In the genomic region with DNA sequence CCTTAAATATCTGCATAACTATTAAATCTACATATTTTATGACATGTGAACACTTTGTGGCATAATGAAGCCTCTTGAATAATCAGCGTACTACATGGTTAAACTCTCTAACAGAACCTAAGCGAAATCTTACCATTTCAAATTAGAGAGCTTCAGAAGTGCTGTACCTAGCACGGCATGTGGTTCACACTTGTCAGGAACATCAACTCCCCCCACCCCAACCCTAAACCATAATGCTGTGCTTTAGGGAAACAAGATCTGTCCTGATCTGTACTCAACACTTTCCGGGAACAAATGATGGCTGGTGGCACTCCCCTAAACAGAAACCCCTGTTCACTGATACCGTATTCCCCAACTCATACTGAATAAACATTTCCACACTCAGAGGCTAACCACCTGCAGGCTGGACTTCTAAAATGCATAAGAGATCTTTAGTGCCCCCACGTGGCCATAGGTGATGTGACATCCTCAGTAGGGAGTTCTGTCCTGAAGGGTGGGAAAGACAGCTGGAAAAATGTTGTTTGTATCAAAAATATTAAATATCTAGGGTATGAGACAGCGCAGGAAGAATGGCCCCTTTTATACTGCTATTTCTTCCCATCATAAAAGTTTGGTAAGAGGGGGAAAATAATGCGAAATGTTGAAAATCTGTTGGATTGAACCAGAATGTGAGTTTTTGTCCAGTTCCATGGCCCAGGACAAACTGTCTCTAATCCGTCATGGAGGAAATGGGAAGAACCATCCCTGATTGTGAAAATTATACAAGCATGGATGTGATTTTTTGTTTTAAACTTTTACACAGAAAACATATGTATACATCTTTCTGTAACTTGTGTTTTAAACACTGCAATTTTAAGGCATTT, we compare ENCODE assay signal across 8 cellular contexts.
DNase-seq lines count a peak whose midpoint lies in the region; ATAC-seq, FAIRE-seq and TF ChIP-seq lines count a peak whose summit lies in the region.

No MANE protein-coding gene starts in this region.

- H3K4me3 ChIP-seq in Jurkat, Clone E6-1 (ENCODE audit: low read length), result no peak overlapping the region
- H3K4me3 ChIP-seq in fibroblast of the aortic adventitia (ENCODE audit: low read depth, low read length), result no peak overlapping the region
- H3K4me3 ChIP-seq in neuronal stem cell (ENCODE audit: low read length in 2 of 2), result no peak overlapping the region
- H3K4me3 ChIP-seq in thoracic aorta, result no peak overlapping the region

- H3K4me1 Mint-ChIP-seq in activated T-cell treated with anti-CD3 and anti-CD28 coated beads, Interleukin-2, amount 50 U/mL, for 72 hours (ENCODE audit: low read depth), result peaks cover 7% of the 10 kb centered on the region

- peaks cover 34% of the 10 kb centered on the region for H3K27me3 Mint-ChIP-seq in activated T-cell treated with anti-CD3 and anti-CD28 coated beads, Interleukin-2, amount 50 U/mL, for 72 hours (ENCODE audit: low read depth)

- peaks cover 0 to 12% of the 10 kb centered on the region in 2 donors for H3K4me1 ChIP-seq in neuronal stem cell (ENCODE audit: control insufficient read depth in 2 of 2, insufficient read depth in 1 of 2, low read depth in 1 of 2, low read length in 2 of 2)
- no peaks in the 10 kb centered on the region for H3K4me1 ChIP-seq in thoracic aorta (ENCODE audit: control insufficient read depth in 1 of 2, low read depth in 2 of 2)

- no peaks in the 10 kb centered on the region for H3K36me3 ChIP-seq in neuronal stem cell (replicated peaks in 1 of 2; ENCODE audit: control insufficient read depth in 2 of 2, insufficient read depth in 2 of 2, low read length in 2 of 2)
- no peaks in the 10 kb centered on the region for H3K36me3 ChIP-seq in thoracic aorta

- H3K23ac ChIP-seq in neuronal stem cell (ENCODE audit: low read depth, low read length, poor library complexity), result no peak overlapping the region

- no peak overlapping the region for H3K14ac ChIP-seq in neuronal stem cell (ENCODE audit: low read length)

- H3K18ac ChIP-seq in neuronal stem cell (ENCODE audit: low read length), result no peak overlapping the region

- H2BK5ac ChIP-seq in neuronal stem cell (ENCODE audit: low read length), result no peak overlapping the region

- H3K9me3 ChIP-seq in neuronal stem cell (replicated peaks in 1 of 2; ENCODE audit: control insufficient read depth in 2 of 2, insufficient read depth in 1 of 2, low read depth in 1 of 2, low read length in 2 of 2), result no peaks in the 10 kb centered on the region
- no peaks in the 10 kb centered on the region for H3K9me3 ChIP-seq in thoracic aorta

- H3K36me3 Mint-ChIP-seq in activated T-cell treated with anti-CD3 and anti-CD28 coated beads, Interleukin-2, amount 50 U/mL, for 72 hours (ENCODE audit: insufficient read depth in 2 of 2), result no peaks in the 10 kb centered on the region

- no peak overlapping the region for H3K27ac ChIP-seq in neuronal stem cell (replicated peaks; ENCODE audit: low read length)
- no peak overlapping the region for H3K27ac ChIP-seq in thoracic aorta

- no peaks in the 10 kb centered on the region for H3K9me3 Mint-ChIP-seq in activated T-cell treated with anti-CD3 and anti-CD28 coated beads, Interleukin-2, amount 50 U/mL, for 72 hours

- no peak overlapping the region for H3K4me2 ChIP-seq in neuronal stem cell (ENCODE audit: insufficient read depth, low read length, poor library complexity, severe bottlenecking)

- no peak overlapping the region for H3K4me3 Mint-ChIP-seq in activated T-cell treated with anti-CD3 and anti-CD28 coated beads, Interleukin-2, amount 50 U/mL, for 72 hours

- H2BK15ac ChIP-seq in neuronal stem cell (ENCODE audit: low read length), result no peak overlapping the region

- WGBS in neuronal stem cell (ENCODE audit: extremely low coverage in 2 of 2, insufficient read length in 2 of 2, insufficient replicate concordance in 1 of 2), 2 donors, result no CpG with 5 or more reads among the region's 9 CpGs

- H3K4ac ChIP-seq in neuronal stem cell (ENCODE audit: low read length), result no peak overlapping the region

- peak; percentile 50 for FAIRE-seq in RCC 7860 (lab: Jason Lieb, UNC)

- no peak overlapping the region for H2AFZ ChIP-seq in neuronal stem cell (ENCODE audit: low read length)

- H4K8ac ChIP-seq in neuronal stem cell (ENCODE audit: low read depth, low read length), result no peak overlapping the region

- peak; percentile 25 for DNase-seq in DMS53 treated with DMSO at 0.1 percent for 48 hours (lab: John Stamatoyannopoulos, UW; ENCODE audit: unreplicated experiment)
- peak; percentile 41 for DNase-seq in Jurkat, Clone E6-1 (ENCODE audit: low read depth, low spot score)
- peak; percentile 43 for DNase-seq in RCC 7860 (ENCODE audit: low spot score)
- DNase-seq in activated T-cell treated with anti-CD3 and anti-CD28 coated beads, Interleukin-2, amount 50 U/mL, for 72 hours, result peak; percentile 52 to 61
- DNase-seq in fibroblast of the aortic adventitia (ENCODE audit: low read depth), result peak; percentile 78
- peak; percentile 64 for DNase-seq in neuronal stem cell (ENCODE audit: low spot score)
- peak; percentile 45 for DNase-seq in thoracic aorta (ENCODE audit: low spot score)
- no peak for DNase-seq in OCI-M2 (lab: John Stamatoyannopoulos, UW; ENCODE audit: unreplicated experiment)

- no peak overlapping the region for H2BK120ac ChIP-seq in neuronal stem cell (ENCODE audit: low read depth, low read length)

- no peak overlapping the region for H2BK12ac ChIP-seq in neuronal stem cell (ENCODE audit: low read length)

- H3K27me3 ChIP-seq in neuronal stem cell (ENCODE audit: control insufficient read depth in 3 of 3, insufficient read depth in 3 of 3, low read depth in 1 of 3, low read length in 3 of 3) (no peaks in the 10 kb centered on the region), thoracic aorta (replicated peaks; ENCODE audit: insufficient read depth) (no peaks in the 10 kb centered on the region)

- no peak overlapping the region for H3K9ac ChIP-seq in neuronal stem cell (ENCODE audit: low read depth, low read length, poor library complexity)

- TF ChIP-seq CTCF in fibroblast of the aortic adventitia (IDR thresholded peaks at IDR 0.05; ENCODE audit: insufficient read depth, low read length) (peak; percentile 82), thoracic aorta (IDR thresholded peaks at IDR 0.05) (peak; percentile 82)

- no peaks in the 10 kb centered on the region for H3K79me1 ChIP-seq in neuronal stem cell (ENCODE audit: low read depth, low read length)

- no peak overlapping the region for H2AK5ac ChIP-seq in neuronal stem cell (ENCODE audit: low read depth, low read length)

- H3K27ac Mint-ChIP-seq in activated T-cell treated with anti-CD3 and anti-CD28 coated beads, Interleukin-2, amount 50 U/mL, for 72 hours, result no peak overlapping the region

- peak; percentile 59 to 75 for ATAC-seq in activated T-cell treated with anti-CD3 and anti-CD28 coated beads, Interleukin-2, amount 50 U/mL, for 72 hours (replicated peaks in 1 of 2)
- no peak for ATAC-seq in thoracic aorta (ENCODE audit: insufficient number of reproducible peaks, low FRiP score, low read depth)

- H4K91ac ChIP-seq in neuronal stem cell (ENCODE audit: low read depth, low read length, poor library complexity), result no peak overlapping the region
